ENCODE assay signal across 18 cellular contexts in the genomic region with DNA sequence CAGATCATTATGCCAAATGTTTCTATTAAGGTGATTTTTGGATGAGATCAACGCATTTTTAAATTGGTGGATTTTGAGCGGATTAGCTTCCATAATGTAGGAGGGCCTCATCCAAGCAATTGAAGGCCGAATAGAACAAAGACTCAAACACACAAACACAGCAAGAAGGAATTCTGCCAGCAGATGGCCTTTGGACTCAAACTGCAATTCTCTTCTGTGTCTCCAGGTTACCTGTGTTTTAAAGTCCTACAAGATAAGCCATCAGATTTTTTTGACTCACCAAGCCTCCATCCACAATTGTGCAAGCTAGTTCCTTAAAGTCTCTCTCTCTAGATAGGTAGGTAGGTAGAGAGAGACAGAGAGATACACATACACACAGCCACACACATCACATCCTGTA. TPM values are rescaled to one million over a fixed set of nuclear protein-coding genes. Genes with fewer than 3 reads are reported as not detected.
"Had no signal": no experiment of that assay in that cellular context is flagged by ENCODE, and none has a peak within 500 bp of the region (broad histone marks: within the 10 kb centered on the region; RNA-seq: fewer than 3 reads in every experiment).

No MANE protein-coding gene starts in this region.

- H3K9me3 Mint-ChIP-seq: activated T-cell treated with anti-CD3 and anti-CD28 coated beads, Interleukin-2, amount 50 U/mL, for 24 hours; natural killer cell treated with Interleukin-12 subunit alpha and Interleukin-12 subunit beta and Interleukin-15 and Interleukin-18, amount 100 ng/mL, for 72 hours; T-helper 2 cell treated with Interferon-gamma antibody and Interleukin-4, amounts not matched to agents 5 μg/mL and 100 μg/mL, for 36 hours had no signal

- H3K27me3 ChIP-seq: breast epithelium, ovary had no signal

- H3K4me1 ChIP-seq: breast epithelium, heart left ventricle had no signal

- FAIRE-seq: frontal cortex, urothelium cell line had no signal

- H3K4me3 ChIP-seq: breast epithelium, heart left ventricle, lung, ovary had no signal

- H3K36me3 Mint-ChIP-seq: activated naive CD8-positive, alpha-beta T cell treated with anti-CD3 and anti-CD28 coated beads for 36 hours; natural killer cell treated with Interleukin-12 subunit alpha and Interleukin-12 subunit beta and Interleukin-15 and Interleukin-18, amount 100 ng/mL, for 72 hours had no signal

- H3K9me3 ChIP-seq: breast epithelium, heart left ventricle, ovary had no signal

- H3K27me3 Mint-ChIP-seq: activated T-cell treated with anti-CD3 and anti-CD28 coated beads, Interleukin-2, amount 50 U/mL, for 24 hours; natural killer cell treated with Interleukin-12 subunit alpha and Interleukin-12 subunit beta and Interleukin-15 and Interleukin-18, amount 100 ng/mL, for 72 hours; stimulated activated naive CD8-positive, alpha-beta T cell treated with anti-CD3 and anti-CD28 coated beads, Interleukin-15, Interleukin-2, amounts not matched to agents 100 ng/mL and 50 ng/mL, for 24 hours had no signal

- H3K27ac Mint-ChIP-seq: activated naive CD8-positive, alpha-beta T cell treated with anti-CD3 and anti-CD28 coated beads for 36 hours; activated T-cell treated with anti-CD3 and anti-CD28 coated beads, Interleukin-2, amount 50 U/mL, for 24 hours; natural killer cell treated with Interleukin-12 subunit alpha and Interleukin-12 subunit beta and Interleukin-15 and Interleukin-18, amount 100 ng/mL, for 72 hours; stimulated activated naive CD8-positive, alpha-beta T cell treated with anti-CD3 and anti-CD28 coated beads, Interleukin-15, Interleukin-2, amounts not matched to agents 100 ng/mL and 50 ng/mL, for 24 hours; T-helper 2 cell treated with Interferon-gamma antibody and Interleukin-4, amounts not matched to agents 5 μg/mL and 100 μg/mL, for 36 hours had no signal

- H3K4me1 Mint-ChIP-seq: activated naive CD8-positive, alpha-beta T cell treated with anti-CD3 and anti-CD28 coated beads for 36 hours had no signal

- ATAC-seq: activated CD4-positive, CD25-positive, alpha-beta regulatory T cell treated with anti-CD3 and anti-CD28 coated beads, Interleukin-2, amount 50 U/mL, for 24 hours; heart left ventricle; natural killer cell treated with Interleukin-12 subunit alpha and Interleukin-12 subunit beta and Interleukin-15 and Interleukin-18, amount 100 ng/mL, for 72 hours had no signal

- H3K4me3 Mint-ChIP-seq: activated naive CD8-positive, alpha-beta T cell treated with anti-CD3 and anti-CD28 coated beads for 36 hours; activated T-cell treated with anti-CD3 and anti-CD28 coated beads, Interleukin-2, amount 50 U/mL, for 24 hours; natural killer cell treated with Interleukin-12 subunit alpha and Interleukin-12 subunit beta and Interleukin-15 and Interleukin-18, amount 100 ng/mL, for 72 hours; stimulated activated naive CD8-positive, alpha-beta T cell treated with anti-CD3 and anti-CD28 coated beads, Interleukin-15, Interleukin-2, amounts not matched to agents 100 ng/mL and 50 ng/mL, for 24 hours; T-helper 2 cell treated with Interferon-gamma antibody and Interleukin-4, amounts not matched to agents 5 μg/mL and 100 μg/mL, for 36 hours had no signal

- DNase-seq: activated effector memory CD4-positive, alpha-beta T cell treated with anti-CD3 and anti-CD28 coated beads, Interleukin-2, amount 50 U/mL, for 16 hours; activated naive CD8-positive, alpha-beta T cell treated with anti-CD3 and anti-CD28 coated beads for 36 hours; activated T-cell treated with anti-CD3 and anti-CD28 coated beads, Interleukin-2, amount 50 U/mL, for 24 hours; aorta; heart left ventricle; ovary; retina; stimulated activated CD4-positive, alpha-beta T cell treated with anti-CD3 and anti-CD28 coated beads, Interleukin-15, amount 100 ng/mL, for 24 hours; stimulated activated CD4-positive, alpha-beta T cell treated with anti-CD3 and anti-CD28 coated beads, Interleukin-4, amount 100 ng/mL, for 24 hours had no signal

- H3K36me3 ChIP-seq: breast epithelium, heart left ventricle, ovary had no signal

- H3K27ac ChIP-seq: breast epithelium, heart left ventricle, ovary had no signal

RNA-seq across cellular contexts. Expression of gene CDH6, which starts 25.5 kb away (rescaled TPM):
- total RNA-seq: activated naive CD8-positive, alpha-beta T cell treated with anti-CD3 and anti-CD28 coated beads for 36 hours; mononuclear cell; natural killer cell treated with Interleukin-12 subunit alpha and Interleukin-12 subunit beta and Interleukin-15 and Interleukin-18, amount 100 ng/mL, for 72 hours had no signal
